24 cellular contexts compared by ENCODE assay signal in genomic region chr4:710116-710515, GRCh38. TPM values are rescaled to one million over a fixed set of nuclear protein-coding genes. Genes with fewer than 3 reads are reported as not detected.
DNase-seq lines count a peak whose midpoint lies in the region; ATAC-seq and TF ChIP-seq lines count a peak whose summit lies in the region.
"Had no signal": no experiment of that assay in that cellular context is flagged by ENCODE, and none has a peak within 500 bp of the region (broad histone marks: within the 10 kb centered on the region; RNA-seq: fewer than 3 reads in every experiment).

No MANE protein-coding gene starts in this region.

- H2AFZ ChIP-seq in neural progenitor cell (replicated peaks), result no peak overlapping the region
- H2AFZ ChIP-seq: PC-9 had no signal

- DNase-seq in CD14-positive monocyte (ENCODE audit: low spot score) (no peak), neural progenitor cell (ENCODE audit: low spot score) (no peak), middle frontal gyrus (ENCODE audit: extremely low spot score, low spot score) (no peak), GM19240 (ENCODE audit: insufficient read length, low spot score) (no peak)
- DNase-seq: activated naive CD4-positive, alpha-beta T cell treated with anti-CD3 and anti-CD28 coated beads for 36 hours; activated T-cell treated with anti-CD3 and anti-CD28 coated beads, Interleukin-2, amount 50 U/mL, for 4 hours; cerebellar nuclear complex; DMS79; effector memory CD4-positive, alpha-beta T cell; esophagus squamous epithelium; MG63; midbrain; NCI-H187 treated with DMSO at 0.1 percent for 48 hours; NCI-H226; occipital lobe; PC-9; stimulated activated naive CD4-positive, alpha-beta T cell; T-helper 9 cell had no signal

- peaks cover 80% of the 10 kb centered on the region for H4K20me1 ChIP-seq in neural progenitor cell (ENCODE audit: low read depth)

- no peak for ATAC-seq in HG03342 (IDR thresholded peaks at IDR 0.05; ENCODE audit: unreplicated experiment)
- ATAC-seq: activated T-cell treated with anti-CD3 and anti-CD28 coated beads, Interleukin-2, amount 50 U/mL, for 4 hours had no signal

- peaks cover 17 to 26% of the 10 kb centered on the region in 2 donors for H3K36me3 Mint-ChIP-seq in CD14-positive monocyte
- H3K36me3 Mint-ChIP-seq in brain, result peaks cover 37% of the 10 kb centered on the region
- peaks cover 33% of the 10 kb centered on the region for H3K36me3 Mint-ChIP-seq in neural progenitor cell

- H3K27ac ChIP-seq in neural progenitor cell, result no peak overlapping the region
- H3K27ac ChIP-seq: ascending aorta, esophagus squamous epithelium, PC-9, right atrium auricular region, SJSA1 had no signal

- TF ChIP-seq CTCF in CD14-positive monocyte (IDR thresholded peaks at IDR 0.05) (no peak), brain (conservative IDR thresholded peaks at IDR 0.05) (no peak), neural progenitor cell (IDR thresholded peaks at IDR 0.05) (no peak)

- H3K4me2 ChIP-seq in neural progenitor cell, result no peak overlapping the region
- H3K4me2 ChIP-seq: PC-9 had no signal

- H3K27me3 Mint-ChIP-seq in CD14-positive monocyte (ENCODE audit: low read depth in 3 of 3) (peaks cover 0 to 3% (median 3%) of the 10 kb centered on the region in 3 donors), brain (no peaks in the 10 kb centered on the region), neural progenitor cell (ENCODE audit: insufficient read depth, low read depth) (peaks cover 5% of the 10 kb centered on the region)

- intact Hi-C loops in CD14-positive monocyte (cut with micrococcal nuclease), result no loop called here

- peaks cover 93% of the 10 kb centered on the region for H3K79me2 ChIP-seq in neural progenitor cell (ENCODE audit: low read depth)

- no peaks in the 10 kb centered on the region for H3K36me3 ChIP-seq in neural progenitor cell
- H3K36me3 ChIP-seq: ascending aorta, MG63, right atrium auricular region had no signal

- H3K9me3 ChIP-seq in neural progenitor cell (ENCODE audit: low read depth), result no peaks in the 10 kb centered on the region
- H3K9me3 ChIP-seq: ascending aorta, esophagus squamous epithelium, HAP-1, MG63, right atrium auricular region, SJSA1 had no signal

- H3K4me3 ChIP-seq in neural progenitor cell, result no peak overlapping the region
- H3K4me3 ChIP-seq: ascending aorta, esophagus squamous epithelium, HAP-1, MG63, PC-9, right atrium auricular region, SJSA1 had no signal

- no peak overlapping the region for H3K4me3 Mint-ChIP-seq in CD14-positive monocyte
- peak overlapping the region; percentile 64 to 76 (median 75) for H3K4me3 Mint-ChIP-seq in brain
- peak overlapping the region; percentile 63 for H3K4me3 Mint-ChIP-seq in neural progenitor cell
- H3K4me3 Mint-ChIP-seq: activated naive CD4-positive, alpha-beta T cell treated with anti-CD3 and anti-CD28 coated beads for 36 hours had no signal

- peaks cover 2% of the 10 kb centered on the region for H3K27me3 ChIP-seq in neural progenitor cell
- H3K27me3 ChIP-seq: ascending aorta, esophagus squamous epithelium, MG63, right atrium auricular region, SJSA1 had no signal

- H3K4me1 Mint-ChIP-seq in CD14-positive monocyte (peaks cover 30% of the 10 kb centered on the region), brain (peaks cover 39% of the 10 kb centered on the region), neural progenitor cell (peaks cover 5% of the 10 kb centered on the region)

- peak overlapping the region in 4 of 7 donors; percentile 18 to 83 (median 30) for H3K27ac Mint-ChIP-seq in CD14-positive monocyte
- peak overlapping the region in 3 of 5 experiments; percentile 11 to 81 (median 23) for H3K27ac Mint-ChIP-seq in brain
- H3K27ac Mint-ChIP-seq in neural progenitor cell, result no peak overlapping the region
- H3K27ac Mint-ChIP-seq: activated naive CD4-positive, alpha-beta T cell treated with anti-CD3 and anti-CD28 coated beads for 36 hours had no signal

- H3K4me1 ChIP-seq in neural progenitor cell, result peaks cover 9% of the 10 kb centered on the region
- H3K4me1 ChIP-seq: SJSA1 had no signal

- peaks cover 4% of the 10 kb centered on the region for H3F3A ChIP-seq in neural progenitor cell (ENCODE audit: low read depth)

- no peak overlapping the region for H3K9ac ChIP-seq in neural progenitor cell

- no peaks in the 10 kb centered on the region for H3K9me3 Mint-ChIP-seq in CD14-positive monocyte
- H3K9me3 Mint-ChIP-seq in brain, result peaks cover 0 to 21% (median 5%) of the 10 kb centered on the region in 5 experiments
- H3K9me3 Mint-ChIP-seq in neural progenitor cell, result peaks cover 25% of the 10 kb centered on the region
- H3K9me3 Mint-ChIP-seq: activated naive CD4-positive, alpha-beta T cell treated with anti-CD3 and anti-CD28 coated beads for 36 hours; activated T-cell treated with anti-CD3 and anti-CD28 coated beads, Interleukin-2, amount 50 U/mL, for 4 hours had no signal

RNA-seq across cellular contexts. Expression of gene PCGF3, which starts 4.5 kb away (rescaled TPM):
- 1 to 10 TPM; 7.0 to 8.3 TPM for polyA plus RNA-seq in CD14-positive monocyte
- polyA plus RNA-seq in brain (ENCODE audit: insufficient read depth, low read depth, low replicate concordance), result 27.6 TPM
- 44.7 and 59.1 TPM in 2 replicates for total RNA-seq in neural progenitor cell (ENCODE audit: low replicate concordance)

RNA-seq across cellular contexts. Expression of gene SLC49A3, which starts 21.2 kb away (rescaled TPM):
- polyA plus RNA-seq in CD14-positive monocyte, result 10 to 100 TPM in 1 of 2 donors, 1 to 10 TPM in 1; 9.5 to 11.1 TPM
- polyA plus RNA-seq in brain (ENCODE audit: insufficient read depth, low read depth, low replicate concordance), result 1.0 TPM
- 1.9 and 3.4 TPM in 2 replicates for total RNA-seq in neural progenitor cell (ENCODE audit: low replicate concordance)
- total RNA-seq: activated naive CD4-positive, alpha-beta T cell treated with anti-CD3 and anti-CD28 coated beads for 36 hours; SJSA1 had no signal

RNA-seq across cellular contexts. Expression of gene MYL5, which starts 35.8 kb away (rescaled TPM):
- polyA plus RNA-seq in CD14-positive monocyte (1 to 10 TPM; 4.2 to 7.2 TPM), brain (ENCODE audit: insufficient read depth, low read depth, low replicate concordance) (11.6 TPM)
- total RNA-seq in neural progenitor cell (ENCODE audit: low replicate concordance), result 0.21 and 10.0 TPM in 2 replicates

RNA-seq across cellular contexts. Expression of gene ATP5ME, which starts 36.0 kb away (rescaled TPM):
- polyA plus RNA-seq in CD14-positive monocyte (100 to 1,000 TPM; 367 to 397 TPM), brain (ENCODE audit: insufficient read depth, low read depth, low replicate concordance) (717 TPM)
- total RNA-seq in neural progenitor cell (ENCODE audit: low replicate concordance), result 95.1 and 114 TPM in 2 replicates
- total RNA-seq: ascending aorta had no signal

Comparison
In these comparisons a context has a peak if more than half of its experiments do, and no peak if none do; other contexts are left out.
1. H3K4me3 Mint-ChIP-seq: peak in brain (5 of 5) and neural progenitor cell (single experiment); none in CD14-positive monocyte (0 of 2).